9 cellular contexts compared by ENCODE assay signal in genomic region chrX:131778269-131779218, GRCh38.
A peak's percentile ranks its signal among the peaks of the same experiment; 100 is the strongest.
DNase-seq lines count a peak whose midpoint lies in the region; ATAC-seq and TF ChIP-seq lines count a peak whose summit lies in the region.
"Had no signal": no experiment of that assay in that cellular context is flagged by ENCODE, and none has a peak within 500 bp of the region (broad histone marks: within the 10 kb centered on the region; RNA-seq: fewer than 3 reads in every experiment).

No MANE protein-coding gene starts in this region.

- no peaks in the 10 kb centered on the region for H3K9me3 ChIP-seq in gastrocnemius medialis
- H3K9me3 ChIP-seq: body of pancreas had no signal

- TF ChIP-seq POLR2A in gastrocnemius medialis (IDR thresholded peaks at IDR 0.05): no peak

- DNase-seq in caudate nucleus (lab: John Stamatoyannopoulos, UW): peak in 24 of 61 donors; percentile 5 to 88 (median 56)
- no peak for DNase-seq in gastrocnemius medialis
- DNase-seq in kidney glomerular epithelial cell (lab: John Stamatoyannopoulos, UW): no peak
- DNase-seq in posterior vena cava (ENCODE audit: low spot score): no peak

- TF ChIP-seq EP300 in Ishikawa (IDR thresholded peaks at IDR 0.05; ENCODE audit: borderline replicate concordance): no peak

- no peaks in the 10 kb centered on the region for H3K27me3 ChIP-seq in gastrocnemius medialis
- H3K27me3 ChIP-seq: body of pancreas had no signal

- in situ Hi-C loops in gastrocnemius medialis (cut with MboI; ENCODE audit: low sequenced_read_pairs in 4 of 4): no loop called here

- peak overlapping the region in 2 of 4 donors; percentile 61 to 65 for H3K4me3 ChIP-seq in gastrocnemius medialis
- H3K4me3 ChIP-seq: body of pancreas had no signal

- H3K36me3 ChIP-seq in gastrocnemius medialis: no peaks in the 10 kb centered on the region

- 0 out of 2 replicates have a peak, but pooled peaks have one; percentile 20 for TF ChIP-seq RAD21 in Ishikawa (IDR thresholded peaks at IDR 0.05; ENCODE audit: low read depth)

- peak overlapping the region; percentile 90 for H3K27ac ChIP-seq in caudate nucleus (ENCODE audit: low read depth, low read length)
- peak overlapping the region in 2 of 4 donors; percentile 65 to 71 for H3K27ac ChIP-seq in gastrocnemius medialis

- ATAC-seq in GM18861 (IDR thresholded peaks at IDR 0.05; ENCODE audit: unreplicated experiment) (peak; percentile 69), gastrocnemius medialis (no peak), HG03439 (IDR thresholded peaks at IDR 0.05; ENCODE audit: unreplicated experiment) (no peak), GM21528 (IDR thresholded peaks at IDR 0.05; ENCODE audit: low FRiP score, unreplicated experiment) (no peak)
- ATAC-seq: body of pancreas had no signal

- peaks cover 0 to 8% of the 10 kb centered on the region in 2 donors for H3K4me1 ChIP-seq in gastrocnemius medialis
- H3K4me1 ChIP-seq: body of pancreas had no signal

- intact Hi-C loops in gastrocnemius medialis (cut with DNase I; ENCODE audit: low total_unique reads): no loop called here
- intact Hi-C loops in posterior vena cava (cut with DNase I): no loop called here

- peak in 3 of 5 experiments; percentile 47 to 63 (median 49) for TF ChIP-seq CTCF in gastrocnemius medialis (IDR thresholded peaks at IDR 0.05 in 4 of 5, conservative IDR thresholded peaks at IDR 0.05 in 1 of 5)

TF ChIP-seq in Ishikawa, 13 proteins besides CTCF, POLR2A, EP300 and RAD21:
- TF ChIP-seq NFIC (IDR thresholded peaks at IDR 0.05) (no peak), CREB1 (IDR thresholded peaks at IDR 0.05; ENCODE audit: low read depth) (no peak), YY1 (IDR thresholded peaks at IDR 0.05; ENCODE audit: low read depth) (no peak), TEAD4 (IDR thresholded peaks at IDR 0.05) (no peak), REST (IDR thresholded peaks at IDR 0.05; ENCODE audit: low read depth) (no peak), EGR1 (IDR thresholded peaks at IDR 0.05) (no peak), FOXM1 (IDR thresholded peaks at IDR 0.05; ENCODE audit: borderline replicate concordance, low read depth) (no peak), ZBTB7A (IDR thresholded peaks at IDR 0.05; ENCODE audit: low read depth) (no peak), CEBPB (IDR thresholded peaks at IDR 0.05) (no peak), TAF1 (IDR thresholded peaks at IDR 0.05; ENCODE audit: low read depth) (no peak), TCF12 (IDR thresholded peaks at IDR 0.05; ENCODE audit: low read depth) (no peak)
- TF ChIP-seq, protein P1, sequence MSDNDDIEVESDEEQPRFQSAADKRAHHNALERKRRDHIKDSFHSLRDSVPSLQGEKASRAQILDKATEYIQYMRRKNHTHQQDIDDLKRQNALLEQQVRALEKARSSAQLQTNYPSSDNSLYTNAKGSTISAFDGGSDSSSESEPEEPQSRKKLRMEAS (IDR thresholded peaks at IDR 0.05): no peak
- TF ChIP-seq, protein P2, sequence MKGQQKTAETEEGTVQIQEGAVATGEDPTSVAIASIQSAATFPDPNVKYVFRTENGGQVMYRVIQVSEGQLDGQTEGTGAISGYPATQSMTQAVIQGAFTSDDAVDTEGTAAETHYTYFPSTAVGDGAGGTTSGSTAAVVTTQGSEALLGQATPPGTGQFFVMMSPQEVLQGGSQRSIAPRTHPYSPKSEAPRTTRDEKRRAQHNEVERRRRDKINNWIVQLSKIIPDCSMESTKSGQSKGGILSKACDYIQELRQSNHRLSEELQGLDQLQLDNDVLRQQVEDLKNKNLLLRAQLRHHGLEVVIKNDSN (IDR thresholded peaks at IDR 0.05): no peak
